ENCODE assay signal across 10 cellular contexts in the genomic region with DNA sequence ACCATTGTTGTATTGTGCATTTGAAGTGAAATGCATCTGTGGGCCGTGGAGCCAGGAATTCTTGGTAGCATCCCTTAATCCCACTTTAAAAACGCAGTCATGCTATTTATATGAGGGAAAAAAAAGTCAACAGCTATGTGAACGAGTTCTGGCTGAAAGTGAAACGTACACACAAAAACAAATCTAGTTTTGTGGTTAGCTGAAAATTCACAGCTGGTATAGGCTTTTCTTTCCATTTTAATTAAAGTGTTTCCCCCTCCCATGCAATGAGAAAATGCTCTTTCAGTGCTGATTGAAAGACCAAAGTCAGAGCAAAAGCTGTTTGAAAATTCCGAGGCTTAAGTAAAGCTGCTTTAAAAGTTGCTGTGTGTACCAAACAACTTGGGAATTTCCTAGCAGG.
DNase-seq lines count a peak whose midpoint lies in the region; ATAC-seq and TF ChIP-seq lines count a peak whose summit lies in the region.
"Had no signal": no experiment of that assay in that cellular context is flagged by ENCODE, and none has a peak within 500 bp of the region (broad histone marks: within the 10 kb centered on the region; RNA-seq: fewer than 3 reads in every experiment).

No MANE protein-coding gene starts in this region.

- H3K9ac ChIP-seq in DND-41 (ENCODE audit: low read depth, low read length) = no peak overlapping the region

- no peaks in the 10 kb centered on the region for H3K79me2 ChIP-seq in DND-41 (ENCODE audit: insufficient read depth, low read length)

- TF ChIP-seq CTCF in DND-41 (IDR thresholded peaks at IDR 0.05; ENCODE audit: borderline replicate concordance, extremely low read depth, low read length, poor library complexity, severe bottlenecking) = no peak

- H3K4me3 Mint-ChIP-seq in activated T-helper 17 cell treated with anti-CD3 and anti-CD28 coated beads, Interleukin-2, amount 50 U/mL, for 72 hours = peak overlapping the region; percentile 46

- no peaks in the 10 kb centered on the region for H3K27me3 Mint-ChIP-seq in activated T-helper 17 cell treated with anti-CD3 and anti-CD28 coated beads, Interleukin-2, amount 50 U/mL, for 72 hours

- no peaks in the 10 kb centered on the region for H3K9me3 Mint-ChIP-seq in activated T-helper 17 cell treated with anti-CD3 and anti-CD28 coated beads, Interleukin-2, amount 50 U/mL, for 72 hours

- H3K4me3 ChIP-seq in DND-41 (ENCODE audit: low read depth in 1 of 2, low read length in 2 of 2) = no peak overlapping the region

- H3K27me3 ChIP-seq in DND-41 (ENCODE audit: insufficient read depth, low read length, poor library complexity) = no peaks in the 10 kb centered on the region

- H3K4me1 ChIP-seq in DND-41 (ENCODE audit: insufficient read depth, low read length) = peaks cover 3% of the 10 kb centered on the region

- H4K20me1 ChIP-seq in DND-41 (ENCODE audit: insufficient read depth, low read length) = no peaks in the 10 kb centered on the region

- no peaks in the 10 kb centered on the region for H3K9me3 ChIP-seq in DND-41 (ENCODE audit: insufficient read depth, low read length, severe bottlenecking)

- no peak overlapping the region for H2AFZ ChIP-seq in DND-41 (ENCODE audit: low read depth, low read length)

- H3K27ac Mint-ChIP-seq in activated T-helper 17 cell treated with anti-CD3 and anti-CD28 coated beads, Interleukin-2, amount 50 U/mL, for 72 hours = no peak overlapping the region

- no peak overlapping the region for H3K4me2 ChIP-seq in DND-41 (ENCODE audit: insufficient read depth, low read length)

- H3K27ac ChIP-seq in DND-41 (ENCODE audit: low read length) = no peak overlapping the region

- peak; percentile 57; the same call in 1 of the 3 replicates for ATAC-seq in DND-41 (ENCODE audit: insufficient read depth, low read depth)
- peak; percentile 60 for ATAC-seq in GM19397 (IDR thresholded peaks at IDR 0.05; ENCODE audit: unreplicated experiment)
- ATAC-seq in HG03039 (IDR thresholded peaks at IDR 0.05; ENCODE audit: unreplicated experiment) = peak; percentile 52
- peak; percentile 52 for ATAC-seq in activated T-helper 17 cell treated with anti-CD3 and anti-CD28 coated beads, Interleukin-2, amount 50 U/mL, for 72 hours (replicated peaks)

- peaks cover 15% of the 10 kb centered on the region for H3K4me1 Mint-ChIP-seq in activated T-helper 17 cell treated with anti-CD3 and anti-CD28 coated beads, Interleukin-2, amount 50 U/mL, for 72 hours

- DNase-seq in DND-41 (no peak), epidermal melanocyte (ENCODE audit: insufficient read length, low spot score) (no peak), LoVo (ENCODE audit: low spot score) (no peak), occipital lobe (lab: John Stamatoyannopoulos, UW) (no peak)
- DNase-seq in stimulated activated CD4-positive, alpha-beta T cell treated with anti-CD3 and anti-CD28 coated beads, Interleukin-4, amount 100 ng/mL, for 1 hour = no peak
- DNase-seq: islet precursor cell, NCI-H446 treated with DMSO at 0.1 percent for 48 hours had no signal

- H3K36me3 Mint-ChIP-seq in activated T-helper 17 cell treated with anti-CD3 and anti-CD28 coated beads, Interleukin-2, amount 50 U/mL, for 72 hours (ENCODE audit: low read depth) = peaks cover 37% of the 10 kb centered on the region

- H3K36me3 ChIP-seq in DND-41 (ENCODE audit: insufficient read depth, low read length) = peaks cover 46% of the 10 kb centered on the region
